ENCODE assay signal across 25 cellular contexts in genomic region chr7:117581424-117581823, GRCh38.
"Had no signal": no experiment of that assay in that cellular context is flagged by ENCODE, and none has a peak within 500 bp of the region (broad histone marks: within the 10 kb centered on the region; RNA-seq: fewer than 3 reads in every experiment).

No MANE protein-coding gene starts in this region.

- ATAC-seq: effector memory CD8-positive, alpha-beta T cell; natural killer cell treated with Interleukin-12 subunit alpha and Interleukin-12 subunit beta and Interleukin-15 and Interleukin-18, amount 100 ng/mL, for 72 hours; stimulated activated naive CD8-positive, alpha-beta T cell treated with anti-CD3 and anti-CD28 coated beads, Interleukin-15, amount 100 ng/mL, for 72 hours had no signal

- H3K27ac ChIP-seq: esophagus squamous epithelium, neutrophil, parathyroid adenoma, thyroid gland had no signal

- H3K4me3 ChIP-seq: esophagus squamous epithelium, lung, mucosa of descending colon, smooth muscle cell, thyroid gland had no signal

- H3K79me2 ChIP-seq: parathyroid adenoma had no signal

- DNase-seq: cortex of kidney; effector memory CD8-positive, alpha-beta T cell; erythroblast; esophagus squamous epithelium; foreskin melanocyte; hypothalamus; immature natural killer cell; islet precursor cell; kidney glomerular epithelial cell; left colon; mucosa of descending colon; naive B cell; stimulated activated CD4-positive, alpha-beta T cell treated with anti-CD3 and anti-CD28 coated beads, Interleukin-12 subunit alpha, Interleukin-12 subunit beta, amount 100 ng/mL, for 4 hours; stimulated activated CD4-positive, alpha-beta T cell treated with anti-CD3 and anti-CD28 coated beads, Interleukin-1b, Interleukin-23, amount 100 ng/mL, for 48 hours; stimulated activated CD4-positive, alpha-beta T cell treated with anti-CD3 and anti-CD28 coated beads, Interleukin-4, amount 100 ng/mL, for 1 hour; stimulated activated CD8-positive, alpha-beta memory T cell treated with anti-CD3 and anti-CD28 coated beads, Interleukin-4, amount 100 ng/mL, for 48 hours; stimulated activated naive CD4-positive, alpha-beta T cell; stimulated activated naive CD8-positive, alpha-beta T cell treated with anti-CD3 and anti-CD28 coated beads, Interleukin-15, amount 100 ng/mL, for 72 hours; thyroid gland had no signal

- H2AFZ ChIP-seq: parathyroid adenoma had no signal

- H3K36me3 ChIP-seq: esophagus squamous epithelium, neutrophil, thyroid gland had no signal

- H3K4me2 ChIP-seq: smooth muscle cell had no signal

- FAIRE-seq: endometrium had no signal

- H3K27me3 ChIP-seq: esophagus squamous epithelium, neutrophil, thyroid gland had no signal

- H3K9me3 ChIP-seq: esophagus squamous epithelium, mucosa of descending colon, neutrophil, thyroid gland had no signal

- H3K4me1 ChIP-seq: esophagus squamous epithelium, thyroid gland had no signal

- H3K9ac ChIP-seq: parathyroid adenoma had no signal
